Comparison of ENCODE assay signal across 9 cellular contexts in genomic region chr2:68775272-68775847, GRCh38. TPM values are rescaled to one million over a fixed set of nuclear protein-coding genes. Genes with fewer than 3 reads are reported as not detected.
DNase-seq lines count a peak whose midpoint lies in the region; ATAC-seq and TF ChIP-seq lines count a peak whose summit lies in the region.
"Had no signal": no experiment of that assay in that cellular context is flagged by ENCODE, and none has a peak within 500 bp of the region (broad histone marks: within the 10 kb centered on the region; RNA-seq: fewer than 3 reads in every experiment).

No MANE protein-coding gene starts in this region.

- WGBS in right cardiac atrium: 60% methylated on average over 13 of the region's 13 CpGs
- 66% methylated on average over 13 of the region's 13 CpGs for WGBS in suprapubic skin

- no peaks in the 10 kb centered on the region for H3K27me3 Mint-ChIP-seq in activated T-helper 2 cell treated with anti-CD3 and anti-CD28 coated beads, Interferon-gamma antibody, Interleukin-2, Interleukin-4, amounts not matched to agents 10 μg/mL and 5 μg/mL and 100 μg/mL, durations not matched to agents 14 hours and 24 hours and 36 hours (ENCODE audit: low read depth)

- H3K27ac ChIP-seq in HL-60 (replicated peaks) (peak overlapping the region; percentile 93), right cardiac atrium (ENCODE audit: low read length) (peak overlapping the region; percentile 28), suprapubic skin (peak overlapping the region; percentile 27)

- peak; percentile 20 to 43 for ATAC-seq in right cardiac atrium

- H3K9me3 Mint-ChIP-seq in activated T-helper 2 cell treated with anti-CD3 and anti-CD28 coated beads, Interferon-gamma antibody, Interleukin-2, Interleukin-4, amounts not matched to agents 10 μg/mL and 5 μg/mL and 100 μg/mL, durations not matched to agents 14 hours and 24 hours and 36 hours: no peaks in the 10 kb centered on the region

- no peak for TF ChIP-seq CTCF in HL-60 (IDR thresholded peaks at IDR 0.05; ENCODE audit: insufficient read depth, low read length)
- TF ChIP-seq CTCF in suprapubic skin (IDR thresholded peaks at IDR 0.05): no peak

- DNase-seq in HL-60 (ENCODE audit: low read depth in 1 of 2, low spot score in 1 of 2) (no peak), right cardiac atrium (no peak), suprapubic skin (ENCODE audit: low spot score in 2 of 2) (no peak), NCI-H1105 treated with DMSO at 0.1 percent for 48 hours (lab: John Stamatoyannopoulos, UW) (no peak), MG63 (no peak), glomerular visceral epithelial cell (ENCODE audit: extremely low spot score) (no peak)
- DNase-seq in activated T-helper 2 cell treated with anti-CD3 and anti-CD28 coated beads, Interferon-gamma antibody, Interleukin-2, Interleukin-4, amounts not matched to agents 10 μg/mL and 5 μg/mL and 100 μg/mL, durations not matched to agents 14 hours and 24 hours and 36 hours (ENCODE audit: low spot score): no peak
- DNase-seq: NCI-H2029 treated with DMSO at 0.1 percent for 48 hours had no signal

- peak overlapping the region; percentile 43 for H3K4me3 ChIP-seq in HL-60 (replicated peaks; ENCODE audit: insufficient read depth, low read length)
- peak overlapping the region; percentile 13 for H3K4me3 ChIP-seq in right cardiac atrium (ENCODE audit: low read length)
- peak overlapping the region; percentile 27 for H3K4me3 ChIP-seq in suprapubic skin
- H3K4me3 ChIP-seq in MG63: no peak overlapping the region
- H3K4me3 ChIP-seq: body of pancreas had no signal

- H3K27ac Mint-ChIP-seq in activated T-helper 2 cell treated with anti-CD3 and anti-CD28 coated beads, Interferon-gamma antibody, Interleukin-2, Interleukin-4, amounts not matched to agents 10 μg/mL and 5 μg/mL and 100 μg/mL, durations not matched to agents 14 hours and 24 hours and 36 hours: peak overlapping the region; percentile 74

- intact Hi-C loops in activated T-helper 2 cell treated with anti-CD3 and anti-CD28 coated beads, Interferon-gamma antibody, Interleukin-2, Interleukin-4, amounts not matched to agents 10 μg/mL and 5 μg/mL and 100 μg/mL, durations not matched to agents 14 hours and 24 hours and 36 hours (cut with micrococcal nuclease): no loop called here
- intact Hi-C loops in right cardiac atrium (cut with DNase I): no loop called here

- peaks cover 63% of the 10 kb centered on the region for H3K36me3 Mint-ChIP-seq in activated T-helper 2 cell treated with anti-CD3 and anti-CD28 coated beads, Interferon-gamma antibody, Interleukin-2, Interleukin-4, amounts not matched to agents 10 μg/mL and 5 μg/mL and 100 μg/mL, durations not matched to agents 14 hours and 24 hours and 36 hours (ENCODE audit: low read depth)

- TF ChIP-seq EP300 in suprapubic skin (IDR thresholded peaks at IDR 0.05): no peak

- no peaks in the 10 kb centered on the region for H3K36me3 ChIP-seq in suprapubic skin
- no peaks in the 10 kb centered on the region for H3K36me3 ChIP-seq in MG63

- H3K4me1 ChIP-seq in right cardiac atrium (ENCODE audit: control insufficient read depth, insufficient read depth, low read length): peaks cover 19% of the 10 kb centered on the region
- H3K4me1 ChIP-seq in suprapubic skin: peaks cover 6% of the 10 kb centered on the region

- no peak for TF ChIP-seq POLR2A in suprapubic skin (IDR thresholded peaks at IDR 0.05)

- peak overlapping the region; percentile 77 for H3K4me3 Mint-ChIP-seq in activated T-helper 2 cell treated with anti-CD3 and anti-CD28 coated beads, Interferon-gamma antibody, Interleukin-2, Interleukin-4, amounts not matched to agents 10 μg/mL and 5 μg/mL and 100 μg/mL, durations not matched to agents 14 hours and 24 hours and 36 hours (ENCODE audit: low read depth)

- H3K4me1 Mint-ChIP-seq in activated T-helper 2 cell treated with anti-CD3 and anti-CD28 coated beads, Interferon-gamma antibody, Interleukin-2, Interleukin-4, amounts not matched to agents 10 μg/mL and 5 μg/mL and 100 μg/mL, durations not matched to agents 14 hours and 24 hours and 36 hours (ENCODE audit: low read depth): peaks cover 79% of the 10 kb centered on the region

- no peaks in the 10 kb centered on the region for H3K9me3 ChIP-seq in right cardiac atrium (ENCODE audit: control insufficient read depth, low read length)
- H3K9me3 ChIP-seq in suprapubic skin: no peaks in the 10 kb centered on the region
- no peaks in the 10 kb centered on the region for H3K9me3 ChIP-seq in MG63
- H3K9me3 ChIP-seq: body of pancreas had no signal

- H3K27me3 ChIP-seq in HL-60 (ENCODE audit: insufficient read depth, poor library complexity, severe bottlenecking): no peaks in the 10 kb centered on the region
- H3K27me3 ChIP-seq in right cardiac atrium (ENCODE audit: control insufficient read depth, insufficient read depth): no peaks in the 10 kb centered on the region
- H3K27me3 ChIP-seq in suprapubic skin: no peaks in the 10 kb centered on the region
- H3K27me3 ChIP-seq in MG63: no peaks in the 10 kb centered on the region
- H3K27me3 ChIP-seq: body of pancreas had no signal

RNA-seq across cellular contexts. Expression of gene ARHGAP25, which starts 40.7 kb away (rescaled TPM):
- total RNA-seq in activated T-helper 2 cell treated with anti-CD3 and anti-CD28 coated beads, Interferon-gamma antibody, Interleukin-2, Interleukin-4, amounts not matched to agents 10 μg/mL and 5 μg/mL and 100 μg/mL, durations not matched to agents 14 hours and 24 hours and 36 hours: 39.9 and 41.3 TPM in 2 replicates
- total RNA-seq in right cardiac atrium (1 to 10 TPM; 7.8 to 9.7 (median 9.1) TPM), suprapubic skin (10 to 100 TPM in 1 of 4 donors, 1 to 10 TPM in 3; 2.0 to 10.9 (median 6.1) TPM)
- 5.9 TPM for polyA plus RNA-seq in right cardiac atrium
- not detected in 2 replicates for total RNA-seq in MG63 (2014; rRNA removed; shearing (Covaris generic); ENCODE audit: low replicate concordance)

Comparison
In these comparisons a context has a peak if more than half of its experiments do, and no peak if none do; other contexts are left out.
1. H3K27ac ChIP-seq: peak in every context shown above with its lines; median percentile 93 in HL-60; 28 in right cardiac atrium; 27 in suprapubic skin.